Comparison of ENCODE assay signal across 14 cellular contexts in the genomic region with DNA sequence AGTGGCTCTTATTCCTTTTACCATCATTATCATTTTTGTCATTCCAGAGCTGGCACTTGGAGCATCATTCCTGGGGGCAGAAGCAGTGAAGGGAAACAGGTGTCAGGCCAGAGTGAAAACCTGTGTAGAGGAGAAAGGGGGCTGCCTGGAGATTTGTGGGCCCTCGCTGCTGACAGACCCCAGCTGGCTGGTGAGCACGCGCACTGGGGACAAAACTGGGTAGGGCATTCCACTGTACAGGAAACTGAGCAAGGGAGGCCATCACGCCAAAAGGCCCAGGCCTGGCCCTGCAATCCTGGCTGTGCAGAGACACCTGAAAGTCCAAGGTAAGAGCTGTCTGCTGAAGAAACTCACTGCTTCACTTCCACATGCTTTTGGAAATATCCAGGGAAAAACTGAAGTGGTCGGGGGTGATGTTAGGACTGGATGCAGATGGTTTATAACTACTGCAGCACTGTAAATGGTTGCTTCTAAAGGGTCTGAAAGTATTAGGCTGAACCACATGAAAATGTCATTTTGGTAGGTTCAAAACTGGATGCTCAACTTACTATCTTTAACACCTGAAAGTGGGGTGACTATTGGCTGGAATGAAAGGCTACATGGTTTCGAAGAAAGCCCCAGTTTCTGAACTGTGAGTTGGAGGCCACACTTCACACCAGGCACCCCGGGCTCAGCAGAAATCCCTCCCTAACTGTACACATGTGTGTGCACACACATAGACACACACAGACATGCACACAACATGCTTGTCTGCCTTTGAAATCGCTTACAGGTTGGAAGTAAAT.
DNase-seq lines count a peak whose midpoint lies in the region; ATAC-seq, FAIRE-seq and TF ChIP-seq lines count a peak whose summit lies in the region.
"Had no signal": no experiment of that assay in that cellular context is flagged by ENCODE, and none has a peak within 500 bp of the region (broad histone marks: within the 10 kb centered on the region; RNA-seq: fewer than 3 reads in every experiment).

No MANE protein-coding gene starts in this region.

- no peak for TF ChIP-seq EP300 in GM12878 (IDR thresholded peaks at IDR 0.05; ENCODE audit: borderline replicate concordance in 1 of 2, control insufficient read depth in 1 of 2, low read depth in 2 of 2, low read length in 2 of 2)

- H3K4me3 ChIP-seq in GM12864 (ENCODE audit: low read depth, low read length) (no peak overlapping the region), GM12878 (peak overlapping the region; percentile 7; the same call in 1 of the 2 replicates), smooth muscle cell (no peak overlapping the region)
- H3K4me3 ChIP-seq: ascending aorta, hepatocyte had no signal

- H3K4me1 ChIP-seq in GM12878 (ENCODE audit: control insufficient read depth, insufficient read depth, low read length) (peaks cover 57% of the 10 kb centered on the region), smooth muscle cell (ENCODE audit: low read depth) (peaks cover 22% of the 10 kb centered on the region)

- H3K27me3 ChIP-seq in GM12878 (replicated peaks in 1 of 2; ENCODE audit: control insufficient read depth in 2 of 2, insufficient read depth in 2 of 2, low read length in 1 of 2) (no peaks in the 10 kb centered on the region), smooth muscle cell (ENCODE audit: low read depth) (no peaks in the 10 kb centered on the region)
- H3K27me3 ChIP-seq: ascending aorta, hepatocyte had no signal

- ATAC-seq in GM19372 (IDR thresholded peaks at IDR 0.05; ENCODE audit: low read depth, unreplicated experiment) (peak; percentile 74), HG02798 (IDR thresholded peaks at IDR 0.05; ENCODE audit: poor library complexity, unreplicated experiment) (peak; percentile 77), GM12878 (peak; percentile 71)

- H3K36me3 ChIP-seq in GM12878 (ENCODE audit: control insufficient read depth in 2 of 2, insufficient read depth in 2 of 2, low read length in 1 of 2) (no peaks in the 10 kb centered on the region), smooth muscle cell (ENCODE audit: low read depth) (no peaks in the 10 kb centered on the region)
- H3K36me3 ChIP-seq: ascending aorta had no signal

- H4K20me1 ChIP-seq in GM12878 (ENCODE audit: control insufficient read depth, insufficient read depth) (no peaks in the 10 kb centered on the region), smooth muscle cell (ENCODE audit: low read depth) (no peaks in the 10 kb centered on the region)

- H3F3A ChIP-seq in smooth muscle cell (ENCODE audit: low read depth), result no peaks in the 10 kb centered on the region

- H3K9ac ChIP-seq in GM12878 (ENCODE audit: control insufficient read depth, insufficient read depth, low read length) (peak overlapping the region; percentile 59), smooth muscle cell (ENCODE audit: low read depth) (no peak overlapping the region)

- 0% methylated on average over 8 of the region's 8 CpGs for WGBS in GM12878 (ENCODE audit: insufficient coverage, insufficient replicate concordance, low lambda C conversion rate, missing lambda C conversion rate)
- WGBS in smooth muscle cell (ENCODE audit: low lambda C conversion rate), result 96% methylated on average over 8 of the region's 8 CpGs

- H3K79me2 ChIP-seq in GM12878 (ENCODE audit: control insufficient read depth, insufficient read depth, low read length) (no peaks in the 10 kb centered on the region; the same call in 1 of the 2 replicates), smooth muscle cell (ENCODE audit: low read depth) (no peaks in the 10 kb centered on the region)

- SMC1A ChIA-PET in GM12878 (lab: Charles Lee; ENCODE audit: uncharacterized antibody, unreplicated experiment), result no interaction called here

- RAD21 ChIA-PET in GM12878 (lab: Charles Lee; ENCODE audit: unreplicated experiment), result no interaction called here

- DNase-seq in GM12864 (ENCODE audit: low read depth), result peak; percentile 85
- peak; percentile 68 for DNase-seq in GM12878 (ENCODE audit: low read depth, low spot score)
- no peak for DNase-seq in hypothalamus (lab: John Stamatoyannopoulos, UW)
- no peak for DNase-seq in smooth muscle cell (lab: John Stamatoyannopoulos, UW; ENCODE audit: unreplicated experiment)
- no peak for DNase-seq in SKM-1 treated with dmso at 0.1 percent for 144 hours (lab: John Stamatoyannopoulos, UW; ENCODE audit: unreplicated experiment)
- DNase-seq in effector CD4-positive, alpha-beta T cell, result no peak
- DNase-seq: activated T-cell treated with anti-CD3 and anti-CD28 coated beads, Interleukin-2, amount 50 U/mL, for 1 hour; NCI-H1092 treated with DMSO at 0.1 percent for 48 hours; NCI-H510A; retina had no signal

- H3K9me3 ChIP-seq in GM12878 (replicated peaks; ENCODE audit: control insufficient read depth, insufficient read depth, low read length), result no peaks in the 10 kb centered on the region
- H3K9me3 ChIP-seq in smooth muscle cell (replicated peaks; ENCODE audit: low read depth), result no peaks in the 10 kb centered on the region
- H3K9me3 ChIP-seq: ascending aorta had no signal

- peak overlapping the region; percentile 66 for H2AFZ ChIP-seq in GM12878 (ENCODE audit: control insufficient read depth, low read depth, low read length)
- no peak overlapping the region for H2AFZ ChIP-seq in smooth muscle cell (ENCODE audit: low read depth)
- H2AFZ ChIP-seq: hepatocyte had no signal

- intact Hi-C loops in GM12878 (cut with micrococcal nuclease; ENCODE audit: unreplicated experiment), result no loop called here

- no peak for TF ChIP-seq RAD21 in GM12878 (IDR thresholded peaks at IDR 0.05; ENCODE audit: insufficient read depth, low read depth, low read length)

- in situ Hi-C loops in GM12878 (cut with MboI), result loop anchor here (10.0 kb wide), 1 partner anchor 184 kb away; no protein-coding TSS in a partner anchor

- peak overlapping the region; percentile 89 for H3K4me2 ChIP-seq in GM12878 (ENCODE audit: control insufficient read depth, insufficient read depth)
- no peak overlapping the region for H3K4me2 ChIP-seq in smooth muscle cell
- H3K4me2 ChIP-seq: hepatocyte had no signal

- no TSS peak for BruUV-seq in GM12878 (replicated peaks; lab: Mats Ljungman, UMichigan)

- TF ChIP-seq CTCF in GM12864 (IDR thresholded peaks at IDR 0.05; ENCODE audit: low read depth, low read length, missing control alignments) (no peak), GM12878 (IDR thresholded peaks at IDR 0.05 in 2 of 3, conservative IDR thresholded peaks at IDR 0.05 in 1 of 3; ENCODE audit: control insufficient read depth in 2 of 3, extremely low read depth in 1 of 3, insufficient read depth in 1 of 3, low read depth in 3 of 3, low read length in 3 of 3) (no peak), smooth muscle cell (IDR thresholded peaks at IDR 0.05; ENCODE audit: borderline replicate concordance, insufficient read depth, poor library complexity, severe bottlenecking) (no peak)

- TF ChIP-seq POLR2A in GM12878 (IDR thresholded peaks at IDR 0.05; ENCODE audit: low read depth, low read length), result no peak

- POLR2A ChIA-PET in GM12878 (lab: Charles Lee), result no interaction called here

- FAIRE-seq in GM12878 (lab: Jason Lieb, UNC), result peak; percentile 80

- CTCF ChIA-PET in GM12878 (lab: Yijun Ruan, JAX), result no interaction called here

- H3K27ac ChIP-seq in GM12878 (ENCODE audit: control insufficient read depth, insufficient read depth), result peak overlapping the region; percentile 92
- H3K27ac ChIP-seq in smooth muscle cell (ENCODE audit: low read depth), result no peak overlapping the region
- H3K27ac ChIP-seq: ascending aorta, hepatocyte had no signal

TF ChIP-seq in GM12878, 131 proteins besides CTCF, POLR2A, EP300 and RAD21 (continues in another document):
- TF ChIP-seq ZBTB33 (IDR thresholded peaks at IDR 0.05), result no peak
- 0 out of 2 replicates have a peak, but pooled peaks have one; percentile 23 for TF ChIP-seq YY1 (IDR thresholded peaks at IDR 0.05; ENCODE audit: low read depth, low read length)
- no peak for TF ChIP-seq ZNF592 (IDR thresholded peaks at IDR 0.05)

Comparison
In these comparisons a context has a peak if more than half of its experiments do, and no peak if none do; other contexts are left out.
1. DNase-seq: peak in GM12864 (single experiment) and GM12878 (single experiment); none in hypothalamus (0 of 51), smooth muscle cell (single experiment), SKM-1 treated with dmso at 0.1 percent for 144 hours (single experiment) and effector CD4-positive, alpha-beta T cell (single experiment).
2. Peak in every context shown above with its lines, with median percentiles within 50 percentile points of each other: ATAC-seq.